Comparison of ENCODE assay signal across 8 cellular contexts in genomic region chr17:58330544-58330996, GRCh38. TPM values are rescaled to one million over a fixed set of nuclear protein-coding genes. Genes with fewer than 3 reads are reported as not detected.
A peak's percentile ranks its signal among the peaks of the same experiment; 100 is the strongest.
DNase-seq lines count a peak whose midpoint lies in the region; ATAC-seq and TF ChIP-seq lines count a peak whose summit lies in the region.

No MANE protein-coding gene starts in this region.

- ATAC-seq in GM23338 (no peak), GM19324 (IDR thresholded peaks at IDR 0.05; ENCODE audit: low FRiP score, unreplicated experiment) (no peak), left colon (no peak), HG02798 (IDR thresholded peaks at IDR 0.05; ENCODE audit: poor library complexity, unreplicated experiment) (no peak)

- H2AFZ ChIP-seq in GM23338 = peak overlapping the region; percentile 47

- TF ChIP-seq CTCF in GM23338 (conservative IDR thresholded peaks at IDR 0.05; ENCODE audit: low read depth in 2 of 2) = no peak

- H3K4me1 Mint-ChIP-seq in GM23338 = peaks cover 58% of the 10 kb centered on the region

- H3K9me3 ChIP-seq in esophagus (ENCODE audit: control insufficient read depth in 2 of 2, insufficient read depth in 1 of 2, low read depth in 1 of 2, low read length in 1 of 2) = no peaks in the 10 kb centered on the region

- H3K4me2 ChIP-seq in GM23338 = peak overlapping the region; percentile 60

- H3K79me2 ChIP-seq in GM23338 (replicated peaks; ENCODE audit: insufficient read depth) = no peaks in the 10 kb centered on the region

- H3K4me3 ChIP-seq in GM23338 (peak overlapping the region; percentile 36; the same call in 1 of the 2 replicates), esophagus (ENCODE audit: low read depth in 1 of 2, low read length in 2 of 2) (peak overlapping the region; percentile 42 to 59)

- no peaks in the 10 kb centered on the region for H3K36me3 ChIP-seq in GM23338 (ENCODE audit: insufficient read depth)
- no peaks in the 10 kb centered on the region for H3K36me3 ChIP-seq in esophagus (ENCODE audit: control insufficient read depth in 2 of 2, insufficient read depth in 2 of 2, low read length in 1 of 2)

- H3K4me3 Mint-ChIP-seq in GM23338 = no peak overlapping the region

- H3K9me2 ChIP-seq in GM23338 (ENCODE audit: insufficient read depth) = 0 out of 2 replicates have a peak, but pooled peaks cover 8% of the 10 kb centered on the region

- intact Hi-C loops in left colon (cut with DNase I, micrococcal nuclease) = no loop called here

- H3K36me3 Mint-ChIP-seq in GM23338 (ENCODE audit: low read depth) = no peaks in the 10 kb centered on the region

- no peaks in the 10 kb centered on the region for H3K9me3 Mint-ChIP-seq in GM23338

- H3K27ac Mint-ChIP-seq in GM23338 = peak overlapping the region; percentile 41

- no peak overlapping the region for H3K27ac ChIP-seq in GM23338 (ENCODE audit: low read depth)
- H3K27ac ChIP-seq in esophagus (ENCODE audit: low read depth in 2 of 2, low read length in 1 of 2) = peak overlapping the region; percentile 9 to 38

- peaks cover 32% of the 10 kb centered on the region for H3K4me1 ChIP-seq in GM23338 (ENCODE audit: insufficient read depth)
- no peaks in the 10 kb centered on the region for H3K4me1 ChIP-seq in esophagus (ENCODE audit: control insufficient read depth in 2 of 2, insufficient read depth in 2 of 2, low read length in 1 of 2)

- 78 to 84% methylated on average over 5 to 10 of the region's 10 CpGs for WGBS in esophagus, 2 donors

- peaks cover 29% of the 10 kb centered on the region for H3K27me3 Mint-ChIP-seq in GM23338 (ENCODE audit: insufficient read depth, low read depth, poor library complexity)

- no peak for DNase-seq in GM23338 (ENCODE audit: low spot score)
- peak; percentile 64 for DNase-seq in activated CD4-positive, alpha-beta T cell treated with anti-CD3 and anti-CD28 coated beads for 48 hours
- peak; percentile 48 for DNase-seq in stimulated activated CD4-positive, alpha-beta T cell treated with anti-CD3 and anti-CD28 coated beads, Interleukin-4, amount 100 ng/mL, for 1 hour
- no peak for DNase-seq in NCI-H446 (lab: John Stamatoyannopoulos, UW)
- no peak for DNase-seq in left colon

- H3F3A ChIP-seq in GM23338 (replicated peaks; ENCODE audit: low read depth) = peaks cover 3% of the 10 kb centered on the region; the same call in 1 of the 2 replicates

- no peaks in the 10 kb centered on the region for H3K27me3 ChIP-seq in GM23338 (ENCODE audit: insufficient read depth)
- H3K27me3 ChIP-seq in esophagus (ENCODE audit: control insufficient read depth in 1 of 2, insufficient read depth in 2 of 2, low read length in 2 of 2) = no peaks in the 10 kb centered on the region

- H4K20me1 ChIP-seq in GM23338 (replicated peaks; ENCODE audit: insufficient read depth) = no peaks in the 10 kb centered on the region

TF ChIP-seq in GM23338, 12 proteins besides CTCF, POLR2A, EP300 and RAD21:
- TF ChIP-seq CREB1 (CRISPR knock-in tag; IDR thresholded peaks at IDR 0.05; ENCODE audit: low read depth) (no peak), JUNB (IDR thresholded peaks at IDR 0.05; ENCODE audit: unreplicated experiment) (no peak), ZNF114 (CRISPR knock-in tag; IDR thresholded peaks at IDR 0.05) (no peak), EZH2phosphoT487 (IDR thresholded peaks at IDR 0.05; ENCODE audit: unreplicated experiment) (no peak), ZNF462 (CRISPR knock-in tag; IDR thresholded peaks at IDR 0.05) (no peak), EZH2 (IDR thresholded peaks at IDR 0.05; ENCODE audit: low read depth, unreplicated experiment) (no peak), STAT1 (IDR thresholded peaks at IDR 0.05; ENCODE audit: unreplicated experiment) (no peak)

RNA-seq across cellular contexts. Expression of gene TSPOAP1, which starts 2.0 kb away (rescaled TPM):
- 11.8 and 12.9 TPM in 2 replicates for total RNA-seq in GM23338 (2014; rRNA removed; shearing (Covaris generic))
- polyA plus RNA-seq in GM23338 (2016; fragmentation: Nextera tagmentation; extraction: Ambion mirVana) (6.3 and 7.3 TPM in 2 replicates), esophagus (10 to 100 TPM in 1 of 2 donors, 1 to 10 TPM in 1; 7.3 to 14.9 TPM)
- total RNA-seq in left colon = 1 to 10 TPM; 6.1 to 7.9 TPM

RNA-seq across cellular contexts. Expression of gene SUPT4H1, which starts 21.4 kb away (rescaled TPM):
- 82.2 and 87.0 TPM in 2 replicates for total RNA-seq in GM23338 (2014; rRNA removed; shearing (Covaris generic))
- polyA plus RNA-seq in GM23338 (2016; fragmentation: Nextera tagmentation; extraction: Ambion mirVana) (73.9 and 83.7 TPM in 2 replicates), esophagus (10 to 100 TPM; 39.9 to 80.8 TPM)
- 10 to 100 TPM; 58.1 to 63.0 TPM for total RNA-seq in left colon

RNA-seq across cellular contexts. Expression of gene MPO, which starts 49.8 kb away (rescaled TPM):
- 0.12 TPM in 1 of 2 replicates, not detected in the other for total RNA-seq in GM23338 (2014; rRNA removed; shearing (Covaris generic))
- 0.08 TPM in 1 of 2 replicates, not detected in the other for polyA plus RNA-seq in GM23338 (2016; fragmentation: Nextera tagmentation; extraction: Ambion mirVana)
- polyA plus RNA-seq in esophagus = under 1 TPM in 1 of 2 donors, not detected in 1; 0.02 TPM
- total RNA-seq in left colon = under 1 TPM in 1 of 2 donors, not detected in 1; 0.45 TPM

Comparison
In these comparisons a context has a peak if more than half of its experiments do, and no peak if none do; other contexts are left out.
1. DNase-seq: peak in activated CD4-positive, alpha-beta T cell treated with anti-CD3 and anti-CD28 coated beads for 48 hours (single experiment) and stimulated activated CD4-positive, alpha-beta T cell treated with anti-CD3 and anti-CD28 coated beads, Interleukin-4, amount 100 ng/mL, for 1 hour (single experiment); none in GM23338 (single experiment), NCI-H446 (0 of 2) and left colon (0 of 2).